In genomic region chr1:2101531-2101930, GRCh38 we compare ENCODE assay signal across 1 cellular context.
TF ChIP-seq lines count a peak whose summit lies in the region.

No MANE protein-coding gene starts in this region.

TF ChIP-seq in WTC11, 78 proteins besides CTCF, POLR2A, EP300 and RAD21 (continued from another document):
- no peak for TF ChIP-seq PRDM15 (CRISPR knock-in tag; IDR thresholded peaks at IDR 0.05)
